Comparison of ENCODE assay signal across 9 cellular contexts in genomic region chr3:65425880-65426279, GRCh38.
DNase-seq lines count a peak whose midpoint lies in the region; ATAC-seq and TF ChIP-seq lines count a peak whose summit lies in the region.
"Had no signal": no experiment of that assay in that cellular context is flagged by ENCODE, and none has a peak within 500 bp of the region (broad histone marks: within the 10 kb centered on the region; RNA-seq: fewer than 3 reads in every experiment).

No MANE protein-coding gene starts in this region.

- no peaks in the 10 kb centered on the region for H3K27me3 Mint-ChIP-seq in Caco-2 (ENCODE audit: insufficient read depth, unreplicated experiment)

- no peak overlapping the region for H3K4me3 ChIP-seq in Caco-2 (ENCODE audit: low read depth, low read length)
- no peak overlapping the region for H3K4me3 ChIP-seq in liver (ENCODE audit: low read depth in 1 of 3, low read length in 3 of 3)

- H3K36me3 Mint-ChIP-seq in Caco-2 (ENCODE audit: insufficient read depth, unreplicated experiment), result peaks cover 35% of the 10 kb centered on the region

- TF ChIP-seq RAD21 in liver (IDR thresholded peaks at IDR 0.05), result peak; percentile 50 to 78

- intact Hi-C loops in Caco-2 (cut with micrococcal nuclease; ENCODE audit: unreplicated experiment), result no loop called here

- H3K9me3 ChIP-seq in Caco-2, result no peaks in the 10 kb centered on the region
- no peaks in the 10 kb centered on the region for H3K9me3 ChIP-seq in liver (ENCODE audit: control insufficient read depth in 4 of 4, low read length in 3 of 4)

- DNase-seq in Caco-2 (peak in 1 of 2 experiments; percentile 38), Kasumi-1 (lab: John Stamatoyannopoulos, UW) (peak; percentile 35 to 42), cerebellar cortex (ENCODE audit: low spot score) (peak; percentile 33), GF-D8 (lab: John Stamatoyannopoulos, UW) (no peak), putamen (ENCODE audit: low spot score) (no peak), D341Med (ENCODE audit: low spot score) (no peak)
- DNase-seq: NCI-H524 treated with DMSO at 0.1 percent for 48 hours had no signal

- H3K27ac ChIP-seq in liver (ENCODE audit: low read depth in 1 of 2, low read length in 2 of 2), result no peak overlapping the region

- POLR2A ChIA-PET in Caco-2 (lab: Charles Lee), result no interaction called here

- no TSS peak for BruUV-seq in Caco-2 (replicated peaks; lab: Mats Ljungman, UMichigan)

- no peaks in the 10 kb centered on the region for H3K4me1 Mint-ChIP-seq in Caco-2 (ENCODE audit: low read depth, unreplicated experiment)

- no peaks in the 10 kb centered on the region for H3K9me3 Mint-ChIP-seq in Caco-2 (ENCODE audit: unreplicated experiment)

- H3K27me3 ChIP-seq in Caco-2 (replicated peaks; ENCODE audit: control insufficient read depth, insufficient read depth, low read length), result no peaks in the 10 kb centered on the region
- H3K27me3 ChIP-seq in liver (ENCODE audit: control insufficient read depth in 4 of 4, insufficient read depth in 4 of 4, low read length in 3 of 4), result no peaks in the 10 kb centered on the region

- TF ChIP-seq CTCF in Caco-2 (IDR thresholded peaks at IDR 0.05; ENCODE audit: insufficient read depth in 1 of 2, low read depth in 1 of 2, low read length in 1 of 2, severe bottlenecking in 1 of 2, unreplicated experiment in 1 of 2) (peak; percentile 10 to 62), liver (IDR thresholded peaks at IDR 0.05; ENCODE audit: low read depth, low read length, missing input control) (peak; percentile 29)

- H3K36me3 ChIP-seq in Caco-2 (ENCODE audit: control insufficient read depth, insufficient read depth, low read length) (peaks cover 2% of the 10 kb centered on the region), liver (ENCODE audit: control insufficient read depth in 4 of 4, insufficient read depth in 3 of 4, low read depth in 1 of 4, low read length in 3 of 4) (peaks cover 2 to 16% (median 15%) of the 10 kb centered on the region in 4 donors)

- no peak for ATAC-seq in GM18519 (IDR thresholded peaks at IDR 0.05; ENCODE audit: low FRiP score, unreplicated experiment)

- CTCF ChIA-PET in Caco-2 (lab: Charles Lee), result interaction anchor here (0.8 kb wide), 1 partner anchor 13 kb away, joined by 3 read pairs; no protein-coding TSS in a partner anchor

- no peak overlapping the region for H3K27ac Mint-ChIP-seq in Caco-2 (ENCODE audit: unreplicated experiment)

- no peak overlapping the region for H3K4me3 Mint-ChIP-seq in Caco-2 (ENCODE audit: unreplicated experiment)

- WGBS in liver, result 86% methylated on average over 3 of the region's 3 CpGs

- H3K9ac ChIP-seq in liver (ENCODE audit: low read depth in 1 of 2, low read length in 2 of 2), result no peak overlapping the region

- H3K4me1 ChIP-seq in Caco-2, result no peaks in the 10 kb centered on the region
- H3K4me1 ChIP-seq in liver (ENCODE audit: control insufficient read depth in 4 of 4, insufficient read depth in 4 of 4, low read length in 3 of 4), result no peaks in the 10 kb centered on the region

TF ChIP-seq in liver, 16 proteins besides CTCF, POLR2A, EP300 and RAD21:
- TF ChIP-seq GABPA (IDR thresholded peaks at IDR 0.05 in 1 of 2, conservative IDR thresholded peaks at IDR 0.05 in 1 of 2) (no peak), HNF4G (IDR thresholded peaks at IDR 0.05) (no peak), YY1 (IDR thresholded peaks at IDR 0.05) (no peak), TAF1 (conservative IDR thresholded peaks at IDR 0.05) (no peak), NR2F2 (IDR thresholded peaks at IDR 0.05) (no peak), MAX (IDR thresholded peaks at IDR 0.05) (no peak), REST (IDR thresholded peaks at IDR 0.05) (no peak), ATF3 (IDR thresholded peaks at IDR 0.05) (no peak), HNF4A (conservative IDR thresholded peaks at IDR 0.05) (no peak), RXRA (IDR thresholded peaks at IDR 0.05) (no peak), ZBTB33 (IDR thresholded peaks at IDR 0.05) (no peak), FOXA2 (IDR thresholded peaks at IDR 0.05) (no peak), JUND (IDR thresholded peaks at IDR 0.05) (no peak)

Comparison
In these comparisons a context has a peak if more than half of its experiments do, and no peak if none do; other contexts are left out.
1. DNase-seq: peak in Kasumi-1 (2 of 2) and cerebellar cortex (single experiment); none in GF-D8 (single experiment), putamen (single experiment) and D341Med (single experiment).